Comparison of ENCODE assay signal across 8 cellular contexts in the genomic region with DNA sequence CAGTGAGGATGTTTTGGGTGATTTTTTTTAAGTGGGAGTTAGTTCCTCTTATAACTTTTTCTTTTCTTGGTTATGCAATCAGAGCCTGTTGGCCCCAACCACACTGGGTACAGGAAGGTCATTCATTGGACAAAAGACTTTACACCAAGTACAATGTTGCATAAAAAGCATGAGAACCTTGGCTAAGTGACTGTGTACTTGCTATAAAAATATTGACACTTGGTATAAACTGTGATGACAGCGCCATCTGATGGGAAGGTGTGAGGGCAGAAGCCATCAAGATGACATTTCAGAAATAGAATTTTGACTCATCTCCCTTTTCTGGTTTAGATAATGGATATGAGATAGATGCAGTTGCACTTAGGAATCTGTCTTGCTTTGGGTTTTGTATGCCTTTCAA.
DNase-seq lines count a peak whose midpoint lies in the region; ATAC-seq and TF ChIP-seq lines count a peak whose summit lies in the region.

No MANE protein-coding gene starts in this region.

- peak; percentile 54 for DNase-seq in A172 (ENCODE audit: low spot score)
- peak; percentile 68 for DNase-seq in NCI-H460 (ENCODE audit: extremely low read depth, low read depth)
- peak; percentile 4 for DNase-seq in activated T-cell treated with anti-CD3 and anti-CD28 coated beads for 4 hours
- peak; percentile 9 for DNase-seq in glomerular endothelial cell (ENCODE audit: extremely low read depth, low read depth, low spot score)
- no peak for DNase-seq in retinal pigment epithelial cell (ENCODE audit: low read depth)
- DNase-seq in amniotic stem cell (lab: John Stamatoyannopoulos, UW), result no peak

- peak; percentile 53 for TF ChIP-seq CTCF in GM12872 (IDR thresholded peaks at IDR 0.05; ENCODE audit: insufficient read depth, low read depth, low read length)
- peak; percentile 66 for TF ChIP-seq CTCF in retinal pigment epithelial cell (conservative IDR thresholded peaks at IDR 0.05; ENCODE audit: low read depth, low read length)

- peak; percentile 49 for ATAC-seq in HG02973 (IDR thresholded peaks at IDR 0.05; ENCODE audit: unreplicated experiment)

- no peak overlapping the region for H3K4me3 ChIP-seq in retinal pigment epithelial cell (ENCODE audit: low read length)

Comparison
In these comparisons a context has a peak if more than half of its experiments do, and no peak if none do; other contexts are left out.
1. DNase-seq: peak in A172 (single experiment), NCI-H460 (single experiment), activated T-cell treated with anti-CD3 and anti-CD28 coated beads for 4 hours (single experiment) and glomerular endothelial cell (single experiment); none in retinal pigment epithelial cell (single experiment) and amniotic stem cell (single experiment).